20 cellular contexts compared by ENCODE assay signal in the genomic region with DNA sequence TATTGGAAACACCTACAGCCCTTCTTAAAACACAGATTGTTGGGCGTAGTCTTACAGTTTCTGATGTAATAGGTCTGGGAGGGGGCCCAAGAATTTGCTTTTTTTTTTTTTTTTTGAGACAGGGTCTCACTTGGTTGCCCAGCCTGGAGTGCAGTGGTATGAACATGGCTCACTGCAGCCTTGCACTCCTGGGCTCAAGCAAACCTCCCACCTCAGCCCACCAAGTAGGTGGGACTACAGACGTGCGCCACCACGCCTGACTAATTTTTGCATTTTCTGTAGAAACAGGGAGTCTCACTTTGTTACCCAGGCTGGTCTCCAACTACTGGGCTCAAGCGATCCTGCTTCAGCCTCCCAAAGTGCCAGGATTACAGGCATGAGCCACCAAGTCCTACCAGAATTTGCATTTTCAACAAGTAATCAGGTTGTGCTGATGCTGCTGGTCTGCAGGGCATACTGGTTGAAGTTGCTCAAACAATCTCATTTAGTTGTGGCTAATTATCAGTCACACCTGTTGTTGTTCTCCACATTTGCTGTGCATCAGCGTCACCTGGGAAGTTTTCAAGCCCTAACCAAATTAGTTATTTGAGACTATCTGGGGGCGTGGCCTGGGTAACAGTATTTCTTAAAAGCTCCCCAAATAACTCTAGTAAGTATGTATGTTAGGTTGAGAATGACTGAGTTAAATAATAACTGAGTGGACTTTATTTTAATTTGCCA. TPM values are rescaled to one million over a fixed set of nuclear protein-coding genes. Genes with fewer than 3 reads are reported as not detected.
A peak's percentile ranks its signal among the peaks of the same experiment; 100 is the strongest.
DNase-seq lines count a peak whose midpoint lies in the region; ATAC-seq and TF ChIP-seq lines count a peak whose summit lies in the region.
"Had no signal": no experiment of that assay in that cellular context is flagged by ENCODE, and none has a peak within 500 bp of the region (broad histone marks: within the 10 kb centered on the region; RNA-seq: fewer than 3 reads in every experiment).

No MANE protein-coding gene starts in this region.

- POLR2A ChIA-PET in Caco-2 (lab: Charles Lee): no interaction called here

- H3K4me1 ChIP-seq in OCI-LY3 (ENCODE audit: low read length): peaks cover 44% of the 10 kb centered on the region
- peaks cover 81 to 91% of the 10 kb centered on the region in 2 experiments for H3K4me1 ChIP-seq in neutrophil (ENCODE audit: control insufficient read depth in 1 of 2, insufficient read depth in 1 of 2, low read depth in 1 of 2, low read length in 1 of 2)
- no peaks in the 10 kb centered on the region for H3K4me1 ChIP-seq in Caco-2
- H3K4me1 ChIP-seq: body of pancreas had no signal

- 0 out of 2 replicates have a peak overlapping the region, but pooled peaks have one; percentile 0 for H3K4me2 ChIP-seq in OCI-LY3 (ENCODE audit: low read length)
- H3K4me2 ChIP-seq: smooth muscle cell had no signal

- BruUV-seq in Caco-2 (replicated peaks; lab: Mats Ljungman, UMichigan): no TSS peak

- H3K9me3 ChIP-seq in OCI-LY3 (ENCODE audit: insufficient read depth, low read length) (peaks cover 7% of the 10 kb centered on the region; the same call in 1 of the 2 replicates), neutrophil (no peaks in the 10 kb centered on the region), Caco-2 (peaks cover 2% of the 10 kb centered on the region; the same call in 1 of the 2 replicates)
- H3K9me3 ChIP-seq: body of pancreas, MG63 had no signal

- H3K27ac ChIP-seq in OCI-LY3 (ENCODE audit: low read length): no peak overlapping the region
- peak overlapping the region; percentile 97 for H3K27ac ChIP-seq in neutrophil
- H3K27ac ChIP-seq: body of pancreas had no signal

- H3K27me3 ChIP-seq in OCI-LY3 (ENCODE audit: low read depth, low read length) (no peaks in the 10 kb centered on the region; the same call in 1 of the 2 replicates), neutrophil (no peaks in the 10 kb centered on the region), Caco-2 (replicated peaks; ENCODE audit: control insufficient read depth, insufficient read depth, low read length) (no peaks in the 10 kb centered on the region; the same call in 1 of the 2 replicates)
- H3K27me3 ChIP-seq: MG63 had no signal

- CTCF ChIA-PET in Caco-2 (lab: Charles Lee): no interaction called here

- peak; percentile 39 for ATAC-seq in GM18867 (IDR thresholded peaks at IDR 0.05; ENCODE audit: unreplicated experiment)
- peak; percentile 30 for ATAC-seq in HG02852 (IDR thresholded peaks at IDR 0.05; ENCODE audit: unreplicated experiment)
- ATAC-seq in HG03196 (IDR thresholded peaks at IDR 0.05; ENCODE audit: unreplicated experiment): no peak
- no peak for ATAC-seq in Right ventricle myocardium superior (ENCODE audit: poor library complexity)
- no peak for ATAC-seq in HG02840 (IDR thresholded peaks at IDR 0.05; ENCODE audit: low FRiP score, unreplicated experiment)
- ATAC-seq: body of pancreas, HCT116 had no signal

- no peaks in the 10 kb centered on the region for H3K36me3 Mint-ChIP-seq in Caco-2 (ENCODE audit: insufficient read depth, unreplicated experiment)

- no peak overlapping the region for H3K9ac ChIP-seq in OCI-LY3 (ENCODE audit: low read length)

- no peaks in the 10 kb centered on the region for H3K27me3 Mint-ChIP-seq in Caco-2 (ENCODE audit: insufficient read depth, unreplicated experiment)
- H3K27me3 Mint-ChIP-seq: activated naive CD8-positive, alpha-beta T cell; CD8-positive, alpha-beta memory T cell had no signal

- H3K79me2 ChIP-seq in OCI-LY3 (ENCODE audit: low read length): no peaks in the 10 kb centered on the region

- no peak overlapping the region for H2AFZ ChIP-seq in OCI-LY3 (ENCODE audit: low read depth, low read length)

- H3K27ac Mint-ChIP-seq in Caco-2 (ENCODE audit: unreplicated experiment): no peak overlapping the region
- H3K27ac Mint-ChIP-seq: activated naive CD8-positive, alpha-beta T cell had no signal

- H3K36me3 ChIP-seq in OCI-LY3 (replicated peaks; ENCODE audit: low read depth, low read length): no peaks in the 10 kb centered on the region
- H3K36me3 ChIP-seq in neutrophil: peaks cover 50% of the 10 kb centered on the region
- H3K36me3 ChIP-seq in Caco-2 (ENCODE audit: control insufficient read depth, insufficient read depth, low read length): no peaks in the 10 kb centered on the region
- H3K36me3 ChIP-seq: MG63 had no signal

- H3K9me3 Mint-ChIP-seq in Caco-2 (ENCODE audit: unreplicated experiment): peaks cover 3% of the 10 kb centered on the region

- H3K4me3 ChIP-seq in OCI-LY3 (ENCODE audit: low read length) (no peak overlapping the region), neutrophil (ENCODE audit: low read depth in 1 of 2, low read length in 1 of 2) (no peak overlapping the region), Caco-2 (ENCODE audit: low read depth, low read length) (no peak overlapping the region)
- H3K4me3 ChIP-seq: body of pancreas, MG63, smooth muscle cell had no signal

- TF ChIP-seq CTCF in OCI-LY3 (IDR thresholded peaks at IDR 0.05; ENCODE audit: low read depth, low read length) (no peak), neutrophil (IDR thresholded peaks at IDR 0.05) (no peak), Caco-2 (IDR thresholded peaks at IDR 0.05; ENCODE audit: insufficient read depth in 1 of 2, low read depth in 1 of 2, low read length in 1 of 2, severe bottlenecking in 1 of 2, unreplicated experiment in 1 of 2) (no peak)

- peaks cover 6% of the 10 kb centered on the region for H3K4me1 Mint-ChIP-seq in Caco-2 (ENCODE audit: low read depth, unreplicated experiment)

- DNase-seq in Right ventricle myocardium superior: no peak
- no peak for DNase-seq in Caco-2
- DNase-seq: activated T-cell treated with anti-CD3 and anti-CD28 coated beads, Interleukin-2, amount 50 U/mL, for 48 hours; body of pancreas; CD8-positive, alpha-beta memory T cell; MG63; NCI-H1694 treated with DMSO at 0.1 percent for 48 hours; NCI-H345; SHP77; stimulated activated CD8-positive, alpha-beta memory T cell treated with anti-CD3 and anti-CD28 coated beads, Interleukin-4, amount 100 ng/mL, for 48 hours; T-helper 2 cell had no signal

- intact Hi-C loops in Right ventricle myocardium superior (cut with DNase I): no loop called here
- intact Hi-C loops in Caco-2 (cut with micrococcal nuclease; ENCODE audit: unreplicated experiment): no loop called here

- no peak overlapping the region for H3K4me3 Mint-ChIP-seq in Caco-2 (ENCODE audit: unreplicated experiment)
- H3K4me3 Mint-ChIP-seq: activated naive CD8-positive, alpha-beta T cell; CD8-positive, alpha-beta memory T cell had no signal

- no peaks in the 10 kb centered on the region for H4K20me1 ChIP-seq in OCI-LY3 (ENCODE audit: insufficient read depth, low read length)

RNA-seq across cellular contexts. Expression of gene TMEM154, which starts 13.9 kb away (rescaled TPM):
- total RNA-seq in Right ventricle myocardium superior (1.9 TPM), Caco-2 (2022) (2.6 and 4.6 TPM in 2 replicates)

Comparison
In these comparisons a context has a peak if more than half of its experiments do, and no peak if none do; other contexts are left out.
1. ATAC-seq: peak in GM18867 (single experiment) and HG02852 (single experiment); none in HG03196 (single experiment), Right ventricle myocardium superior (single experiment) and HG02840 (single experiment).